Comparison of ENCODE assay signal across 21 cellular contexts in genomic region chr18:63514326-63514725, GRCh38. TPM values are rescaled to one million over a fixed set of nuclear protein-coding genes. Genes with fewer than 3 reads are reported as not detected.
DNase-seq lines count a peak whose midpoint lies in the region; FAIRE-seq and TF ChIP-seq lines count a peak whose summit lies in the region.
"Had no signal": no experiment of that assay in that cellular context is flagged by ENCODE, and none has a peak within 500 bp of the region (broad histone marks: within the 10 kb centered on the region; RNA-seq: fewer than 3 reads in every experiment).

No MANE protein-coding gene starts in this region.

- no peak for TF ChIP-seq POLR2A in H1 (IDR thresholded peaks at IDR 0.05; ENCODE audit: control extremely low read depth in 1 of 2, low read depth in 2 of 2, low read length in 2 of 2)

- H3K36me3 Mint-ChIP-seq in H9 (ENCODE audit: insufficient read depth in 1 of 3, low read depth in 3 of 3): no peaks in the 10 kb centered on the region
- H3K36me3 Mint-ChIP-seq: CD4-positive, CD25-positive, alpha-beta regulatory T cell; CD8-positive, alpha-beta memory T cell had no signal

- H3K18ac ChIP-seq in H9 (ENCODE audit: insufficient read length, low read depth, low read length) (no peak overlapping the region), H1 (ENCODE audit: extremely low read depth, low read length) (no peak overlapping the region; the same call in 1 of the 2 replicates)

- H3K79me1 ChIP-seq in H9 (ENCODE audit: insufficient read depth, low read depth, low read length, poor library complexity, severe bottlenecking) (no peaks in the 10 kb centered on the region), H1 (ENCODE audit: low read depth, low read length) (no peaks in the 10 kb centered on the region)

- H3K4me1 Mint-ChIP-seq in H9: peaks cover 51 to 56% of the 10 kb centered on the region in 2 experiments

- peak overlapping the region in 1 of 4 experiments; percentile 24; a peak in 2 of 8 replicates for H3K4me3 ChIP-seq in H1 (ENCODE audit: extremely low read depth in 1 of 4, insufficient read depth in 2 of 4, low read depth in 3 of 4, low read length in 4 of 4)
- H3K4me3 ChIP-seq in iPS-20b (ENCODE audit: low read length): peak overlapping the region; percentile 29; the same call in 1 of the 2 replicates
- H3K4me3 ChIP-seq: K562 had no signal

- peak; percentile 89 for FAIRE-seq in D721Med (lab: Jason Lieb, UNC)
- no peak for FAIRE-seq in H1 (lab: Jason Lieb, UNC)
- no peak for FAIRE-seq in RCC 7860 (lab: Jason Lieb, UNC)
- FAIRE-seq: G401.6, GM12891, GM19239, K562 had no signal

- H3K9me3 Mint-ChIP-seq in H9: no peaks in the 10 kb centered on the region
- H3K9me3 Mint-ChIP-seq: CD8-positive, alpha-beta memory T cell had no signal

- no peaks in the 10 kb centered on the region; the same call in 1 of the 2 replicates for H3K27me3 Mint-ChIP-seq in H9 (ENCODE audit: low read depth)

- no peak for TF ChIP-seq RAD21 in H1 (IDR thresholded peaks at IDR 0.05 in 1 of 2, conservative IDR thresholded peaks at IDR 0.05 in 1 of 2; ENCODE audit: low read depth in 2 of 2, low read length in 2 of 2)

- H3K4me1 ChIP-seq in H9 (ENCODE audit: insufficient read depth, low read length) (peaks cover 6% of the 10 kb centered on the region; the same call in 1 of the 2 replicates), H1 (replicated peaks in 1 of 4; ENCODE audit: control insufficient read depth in 3 of 4, insufficient read depth in 4 of 4, low read length in 3 of 4) (peaks cover 2 to 18% (median 10%) of the 10 kb centered on the region in 4 experiments; a peak in 4 of 7 replicates), iPS-20b (ENCODE audit: insufficient read depth, low read length) (peaks cover 27% of the 10 kb centered on the region; the same call in 1 of the 2 replicates)
- H3K4me1 ChIP-seq: BE2C had no signal

- H4K20me1 ChIP-seq in H9 (ENCODE audit: control insufficient read depth, insufficient read depth, insufficient read length) (no peaks in the 10 kb centered on the region), H1 (replicated peaks in 1 of 2; ENCODE audit: control insufficient read depth in 1 of 2, insufficient read depth in 2 of 2, low read length in 2 of 2) (no peaks in the 10 kb centered on the region)

- H3K9me3 ChIP-seq in H9 (ENCODE audit: control insufficient read depth, low read depth, low read length) (no peaks in the 10 kb centered on the region), H1 (ENCODE audit: insufficient read depth in 2 of 2, low read depth in 1 of 2, low read length in 1 of 2) (no peaks in the 10 kb centered on the region), iPS-20b (ENCODE audit: insufficient read depth, low read depth, low read length) (no peaks in the 10 kb centered on the region)
- H3K9me3 ChIP-seq: BE2C had no signal

- H3K56ac ChIP-seq in H9 (ENCODE audit: insufficient read length, low read depth, low read length) (no peak overlapping the region), H1 (replicated peaks; ENCODE audit: insufficient read length, low read depth, low read length) (no peak overlapping the region)

- H3K36me3 ChIP-seq in H1 (ENCODE audit: control insufficient read depth in 2 of 4, insufficient read depth in 4 of 4, low read length in 3 of 4) (no peaks in the 10 kb centered on the region), iPS-20b (ENCODE audit: insufficient read depth, low read depth, low read length) (no peaks in the 10 kb centered on the region)
- H3K36me3 ChIP-seq: BE2C had no signal

- H4K5ac ChIP-seq in H9 (ENCODE audit: insufficient read length, low read depth, low read length) (no peak overlapping the region), H1 (ENCODE audit: insufficient read length, low read depth, low read length) (peak overlapping the region; percentile 27)

- no CpG with 5 or more reads among the region's 6 CpGs for whole genome bisulfite sequencing in H9 (ENCODE audit: extremely low coverage, insufficient read length, low lambda C conversion rate)
- 20% methylated on average over 6 of the region's 6 CpGs; no CpG with 5 or more reads in 1 of the 2 experiments for WGBS in H1 (ENCODE audit: extremely low coverage in 1 of 2, insufficient coverage in 1 of 2, insufficient read length in 1 of 2, insufficient replicate concordance in 2 of 2, low coverage in 1 of 2, low lambda C conversion rate in 2 of 2, missing lambda C conversion rate in 1 of 2), 2 experiments

- TF ChIP-seq EP300 in H1 (IDR thresholded peaks at IDR 0.05; ENCODE audit: borderline replicate concordance in 1 of 2, low read depth in 2 of 2, low read length in 2 of 2): no peak

- peak overlapping the region in 1 of 2 experiments; percentile 6; a peak in 1 of 5 replicates for H3K4me3 Mint-ChIP-seq in H9
- H3K4me3 Mint-ChIP-seq: CD4-positive, CD25-positive, alpha-beta regulatory T cell; CD8-positive, alpha-beta memory T cell had no signal

- H2BK12ac ChIP-seq in H9 (ENCODE audit: insufficient read length, low read depth, low read length) (no peak overlapping the region), H1 (ENCODE audit: low read depth, low read length) (no peak overlapping the region)

- H3K79me2 ChIP-seq in H9 (ENCODE audit: insufficient read depth, low read length) (no peaks in the 10 kb centered on the region), H1 (ENCODE audit: control insufficient read depth in 1 of 2, insufficient read depth in 2 of 2, low read length in 2 of 2) (no peaks in the 10 kb centered on the region)

- no peak overlapping the region for H3T11ph ChIP-seq in H9 (ENCODE audit: low read length)

- no peak for TF ChIP-seq CTCF in D721Med (IDR thresholded peaks at IDR 0.05; ENCODE audit: insufficient read depth, missing control alignments)
- no peak for TF ChIP-seq CTCF in H9 (conservative IDR thresholded peaks at IDR 0.05)
- no peak for TF ChIP-seq CTCF in H1 (IDR thresholded peaks at IDR 0.05; ENCODE audit: control extremely low read depth in 1 of 3, insufficient read depth in 1 of 3, low read depth in 1 of 3, low read length in 3 of 3)

- peak overlapping the region; percentile 19 to 89 (median 83); a peak in 5 of 7 replicates for H3K27ac Mint-ChIP-seq in H9
- H3K27ac Mint-ChIP-seq: CD4-positive, CD25-positive, alpha-beta regulatory T cell; CD8-positive, alpha-beta memory T cell had no signal

- no peak overlapping the region for H2BK15ac ChIP-seq in H9 (ENCODE audit: low read depth, low read length)
- H2BK15ac ChIP-seq in H1 (ENCODE audit: low read length): no peak overlapping the region

- H4K91ac ChIP-seq in H9 (ENCODE audit: insufficient read length, low read depth, low read length): no peak overlapping the region
- no peak overlapping the region for H4K91ac ChIP-seq in H1 (replicated peaks; ENCODE audit: insufficient read length, low read length)

- H2AFZ ChIP-seq in H9 (ENCODE audit: low read length) (peak overlapping the region; percentile 82), H1 (ENCODE audit: low read length) (peak overlapping the region; percentile 37; the same call in 1 of the 2 replicates)

- H2BK20ac ChIP-seq in H9 (ENCODE audit: low read depth, low read length, poor library complexity, severe bottlenecking): no peak overlapping the region
- H2BK20ac ChIP-seq in H1 (ENCODE audit: low read length): no peak overlapping the region

- H2AK5ac ChIP-seq in H9 (ENCODE audit: insufficient read length, low read length) (no peak overlapping the region), H1 (ENCODE audit: low read depth, low read length) (no peak overlapping the region)

- POLR2A ChIA-PET in H1 (lab: Charles Lee; ENCODE audit: partially characterized antibody): interaction anchor here (1.0 kb wide), 1 partner anchor 460 kb away, joined by 3 read pairs; no protein-coding TSS in a partner anchor

- H3K4ac ChIP-seq in H9 (ENCODE audit: low read depth, low read length): no peak overlapping the region
- no peak overlapping the region for H3K4ac ChIP-seq in H1 (replicated peaks; ENCODE audit: insufficient read length, low read depth, low read length)

- peak overlapping the region; percentile 34 for H3K4me2 ChIP-seq in H9 (ENCODE audit: insufficient read depth, insufficient read length, low read length)
- peak overlapping the region; percentile 30 to 48 for H3K4me2 ChIP-seq in H1 (ENCODE audit: insufficient read depth in 1 of 2, low read depth in 2 of 2, low read length in 2 of 2)

- no peak overlapping the region for H3K14ac ChIP-seq in H9 (ENCODE audit: insufficient read depth, low read length)
- H3K14ac ChIP-seq in H1 (ENCODE audit: insufficient read length): no peak overlapping the region

- H4K8ac ChIP-seq in H9 (replicated peaks; ENCODE audit: insufficient read length, low read depth, low read length) (no peak overlapping the region), H1 (ENCODE audit: extremely low read depth, insufficient read depth, low read length) (no peak overlapping the region)

- H3K27ac ChIP-seq in H9 (ENCODE audit: insufficient read length, low read depth, low read length): no peak overlapping the region
- H3K27ac ChIP-seq in H1 (ENCODE audit: low read depth, low read length): peak overlapping the region; percentile 19; the same call in 1 of the 2 replicates
- H3K27ac ChIP-seq in iPS-20b (ENCODE audit: low read length): no peak overlapping the region
- H3K27ac ChIP-seq: HL-60 had no signal

- no peaks in the 10 kb centered on the region for H3K27me3 ChIP-seq in H9 (ENCODE audit: insufficient read depth, low read length)
- no peaks in the 10 kb centered on the region for H3K27me3 ChIP-seq in H1 (replicated peaks in 1 of 4; ENCODE audit: control insufficient read depth in 3 of 4, extremely low read depth in 1 of 4, insufficient read depth in 3 of 4, low read length in 3 of 4)
- no peaks in the 10 kb centered on the region for H3K27me3 ChIP-seq in iPS-20b (ENCODE audit: insufficient read depth, low read length)
- H3K27me3 ChIP-seq: BE2C had no signal

- no peak overlapping the region for H2BK5ac ChIP-seq in H9 (ENCODE audit: insufficient read length, low read length)
- no peak overlapping the region for H2BK5ac ChIP-seq in H1 (ENCODE audit: low read depth, low read length)

- no peak overlapping the region for H3K9ac ChIP-seq in H9 (ENCODE audit: extremely low read depth, insufficient read length, low read length)
- no peak overlapping the region for H3K9ac ChIP-seq in H1 (replicated peaks in 1 of 4; ENCODE audit: extremely low read depth in 1 of 4, low read depth in 3 of 4, low read length in 3 of 4)
- peak overlapping the region; percentile 29; the same call in 1 of the 2 replicates for H3K9ac ChIP-seq in iPS-20b (ENCODE audit: low read depth, low read length)

- CTCF ChIA-PET in H1 (lab: Charles Lee; ENCODE audit: partially characterized antibody): interaction anchor here (0.9 to 17.3 kb wide), 23 partner anchors 9 to 331 kb away, joined by 3 to 366 read pairs (median 4); partner anchors contain the start of gene SERPINB13

- H2BK120ac ChIP-seq in H9 (ENCODE audit: low read depth, low read length, poor library complexity, severe bottlenecking): no peak overlapping the region
- no peak overlapping the region for H2BK120ac ChIP-seq in H1 (replicated peaks; ENCODE audit: low read depth, low read length)

- DNase-seq in D721Med (ENCODE audit: insufficient read length, low spot score) (no peak), H9 (no peak), H1 (ENCODE audit: low read depth in 1 of 2, low spot score in 2 of 2) (no peak), ACHN (no peak), RCC 7860 (ENCODE audit: low spot score) (no peak)
- DNase-seq: BE2C; C1 segment of cervical spinal cord; CD4-positive, CD25-positive, alpha-beta regulatory T cell; CD8-positive, alpha-beta memory T cell; COR-L47; HCEC 1CT; IMR-90 had no signal

- H3K23ac ChIP-seq in H9 (ENCODE audit: insufficient read length, low read depth, low read length) (no peak overlapping the region), H1 (ENCODE audit: insufficient read length) (no peak overlapping the region)

- in situ Hi-C loops in ACHN (cut with HindIII; ENCODE audit: low pct_ligation_motif_present, low pct_unique_long_range_greater_than_20kb, low sequenced_read_pairs): no loop called here

- peaks cover 2% of the 10 kb centered on the region for H3K23me2 ChIP-seq in H9 (ENCODE audit: insufficient read length, low read depth, low read length, poor library complexity, severe bottlenecking)
- no peaks in the 10 kb centered on the region for H3K23me2 ChIP-seq in H1 (ENCODE audit: low read depth, low read length)

RNA-seq across cellular contexts. Expression of gene SERPINB12, which starts 27.8 kb away (rescaled TPM):
- total RNA-seq in H9 (2021): not detected in 2 replicates
- total RNA-seq in H1 (2021; fragmentation: NEBNext Ultra II Directional; extraction: Animal tissue kit (Norgen Biotek cat#: 25700)): not detected in 2 replicates
- polyA plus RNA-seq in H1 (2011; rRNA removed): not detected in 2 replicates
- not detected for polyA plus RNA-seq in H1 (2011; cell fraction: cytosol; rRNA removed)
- not detected for polyA plus RNA-seq in H1 (2011; cell fraction: nucleus; rRNA removed)
- not detected in 4 replicates for polyA plus RNA-seq in H1 (2012, experiment 1 of 2)
- polyA plus RNA-seq in H1 (2012, experiment 2 of 2): not detected
- not detected for polyA plus RNA-seq in H1 (2013, experiment 1 of 2)
- not detected for polyA plus RNA-seq in H1 (2013, experiment 2 of 2)
- polyA minus RNA-seq in H1 (2011; rRNA and poly(A)+ RNA removed): not detected in 2 replicates
- not detected for polyA minus RNA-seq in H1 (2011; cell fraction: cytosol; rRNA and poly(A)+ RNA removed)
- polyA minus RNA-seq in H1 (2011; cell fraction: nucleus; rRNA and poly(A)+ RNA removed): not detected
- total RNA-seq: A172; CD4-positive, CD25-positive, alpha-beta regulatory T cell; CD8-positive, alpha-beta memory T cell; H4; HT1080; IMR-90; K562 had no signal
- polyA plus RNA-seq: CD4-positive, CD25-positive, alpha-beta regulatory T cell; CD8-positive, alpha-beta memory T cell; IMR-90; K562 had no signal

RNA-seq across cellular contexts. Expression of gene SERPINB5, which starts 37.6 kb away (rescaled TPM):
- total RNA-seq in H9 (2021): 0.20 TPM in 1 of 2 replicates, not detected in the other
- total RNA-seq in H1 (2021; fragmentation: NEBNext Ultra II Directional; extraction: Animal tissue kit (Norgen Biotek cat#: 25700)): 0.23 TPM in 1 of 2 replicates, not detected in the other
- 0.03 TPM in 1 of 2 replicates, not detected in the other for polyA plus RNA-seq in H1 (2011; rRNA removed)
- polyA plus RNA-seq in H1 (2011; cell fraction: cytosol; rRNA removed): not detected
- polyA plus RNA-seq in H1 (2011; cell fraction: nucleus; rRNA removed): 0.06 TPM
- polyA plus RNA-seq in H1 (2012, experiment 1 of 2): not detected in 4 replicates
- not detected for polyA plus RNA-seq in H1 (2012, experiment 2 of 2)
- 0.16 TPM for polyA plus RNA-seq in H1 (2013, experiment 1 of 2)
- polyA plus RNA-seq in H1 (2013, experiment 2 of 2): 0.20 TPM
- polyA minus RNA-seq in H1 (2011; rRNA and poly(A)+ RNA removed): 0.06 TPM in 1 of 2 replicates, not detected in the other
- not detected for polyA minus RNA-seq in H1 (2011; cell fraction: cytosol; rRNA and poly(A)+ RNA removed)
- 1.5 TPM for polyA minus RNA-seq in H1 (2011; cell fraction: nucleus; rRNA and poly(A)+ RNA removed)
- total RNA-seq: A172; CD4-positive, CD25-positive, alpha-beta regulatory T cell; CD8-positive, alpha-beta memory T cell; H4; IMR-90 had no signal
- polyA plus RNA-seq: CD4-positive, CD25-positive, alpha-beta regulatory T cell; CD8-positive, alpha-beta memory T cell; IMR-90 had no signal
